Comparison of ENCODE assay signal across 7 cellular contexts in genomic region chr9:15427723-15428122, GRCh38. TPM values are rescaled to one million over a fixed set of nuclear protein-coding genes. Genes with fewer than 3 reads are reported as not detected.
DNase-seq lines count a peak whose midpoint lies in the region; ATAC-seq, FAIRE-seq and TF ChIP-seq lines count a peak whose summit lies in the region.
"Not testable (repeated sequence)": the region's sequence is repeated elsewhere in the genome, so short reads cannot be mapped to it uniquely, and the experiment has no call there.

No MANE protein-coding gene starts in this region.

- not testable (repeated sequence) for TF ChIP-seq CTCF in CD14-positive monocyte (IDR thresholded peaks at IDR 0.05); HepG2 (CRISPR knock-in tag; IDR thresholded peaks at IDR 0.05)

- H3K9ac ChIP-seq in HepG2 (ENCODE audit: insufficient read depth, low read depth, low read length) = not testable (repeated sequence)

- 93% methylated on average over 7 of the region's 7 CpGs for WGBS in HepG2 (ENCODE audit: low lambda C conversion rate)

- in situ Hi-C loops in HepG2 (cut with HindIII; ENCODE audit: extremely low pct_ligation_motif_present, low pct_unique_long_range_greater_than_20kb) = not testable (repeated sequence)

- H3K4me1 Mint-ChIP-seq in CD14-positive monocyte (peaks cover 81% of the 10 kb centered on the region), T-helper 17 cell (peaks cover 46% of the 10 kb centered on the region)
- peaks cover 64% of the 10 kb centered on the region for H3K4me1 Mint-ChIP-seq in activated T-helper 1 cell treated with anti-CD3 and anti-CD28 coated beads, Interleukin-12 subunit alpha, Interleukin-12 subunit beta, Interleukin-2, Interleukin-4 antibody, amounts not matched to agents 30 ng/mL and 10 ng/mL and 1 ng/mL, durations not matched to agents 14 hours and 24 hours and 36 hours (ENCODE audit: low read depth)
- H3K4me1 Mint-ChIP-seq in dendritic cell treated with granulocyte-macrophage colony-stimulating factor and Interleukin-4, amounts not matched to agents 40 ng/mL and 50 ng/mL, for 4 days (ENCODE audit: low read depth) = peaks cover 68% of the 10 kb centered on the region

- FAIRE-seq in HepG2 (lab: Jason Lieb, UNC) = not testable (repeated sequence)

- H3K27me3 Mint-ChIP-seq in CD14-positive monocyte (ENCODE audit: low read depth in 3 of 3); T-helper 17 cell; activated T-helper 1 cell treated with anti-CD3 and anti-CD28 coated beads, Interleukin-12 subunit alpha, Interleukin-12 subunit beta, Interleukin-2, Interleukin-4 antibody, amounts not matched to agents 30 ng/mL and 10 ng/mL and 1 ng/mL, durations not matched to agents 14 hours and 24 hours and 36 hours (ENCODE audit: insufficient read depth); dendritic cell treated with granulocyte-macrophage colony-stimulating factor and Interleukin-4, amounts not matched to agents 40 ng/mL and 50 ng/mL, for 4 days: not testable (repeated sequence)

- BruUV-seq in HepG2 (replicated peaks; lab: Mats Ljungman, UMichigan) = not testable (repeated sequence)

- not testable (repeated sequence) for H3K27ac ChIP-seq in HepG2 (ENCODE audit: extremely low read length, insufficient read depth, low read length)

- TF ChIP-seq RAD21 in HepG2 (CRISPR knock-in tag; IDR thresholded peaks at IDR 0.05) = not testable (repeated sequence)

- not testable (repeated sequence) for ATAC-seq in T-helper 17 cell, HepG2

- not testable (repeated sequence) for TF ChIP-seq POLR2A in HepG2 (IDR thresholded peaks at IDR 0.05; ENCODE audit: insufficient read depth in 1 of 2, low read depth in 2 of 2, low read length in 2 of 2)

- peak overlapping the region; percentile 75 to 91 (median 83) for H3K27ac Mint-ChIP-seq in CD14-positive monocyte
- peak overlapping the region; percentile 88 for H3K27ac Mint-ChIP-seq in T-helper 17 cell
- peak overlapping the region; percentile 10 for H3K27ac Mint-ChIP-seq in activated T-helper 1 cell treated with anti-CD3 and anti-CD28 coated beads, Interleukin-12 subunit alpha, Interleukin-12 subunit beta, Interleukin-2, Interleukin-4 antibody, amounts not matched to agents 30 ng/mL and 10 ng/mL and 1 ng/mL, durations not matched to agents 14 hours and 24 hours and 36 hours
- peak overlapping the region; percentile 37 for H3K27ac Mint-ChIP-seq in dendritic cell treated with granulocyte-macrophage colony-stimulating factor and Interleukin-4, amounts not matched to agents 40 ng/mL and 50 ng/mL, for 4 days

- peaks cover 1 to 32% of the 10 kb centered on the region in 2 experiments; a peak in 4 of 5 replicates for H3K36me3 ChIP-seq in HepG2 (replicated peaks in 1 of 2; ENCODE audit: control insufficient read depth in 1 of 2, insufficient read depth in 2 of 2, low read length in 2 of 2)

- peaks cover 63% of the 10 kb centered on the region for H3K79me2 ChIP-seq in HepG2 (ENCODE audit: insufficient read depth, low read length)

- peak overlapping the region; percentile 12; the same call in 1 of the 2 replicates for H3K4me2 ChIP-seq in HepG2 (ENCODE audit: low read depth, low read length)

- not testable (repeated sequence) for H3K9me3 ChIP-seq in T-helper 17 cell (ENCODE audit: control insufficient read depth, low read length, poor library complexity, severe bottlenecking); HepG2 (ENCODE audit: low read length)

- H2AFZ ChIP-seq in HepG2 (ENCODE audit: low read length) = not testable (repeated sequence)

- not testable (repeated sequence) for H3K4me3 ChIP-seq in HepG2 (replicated peaks in 1 of 3; ENCODE audit: insufficient read depth in 1 of 3, low read depth in 2 of 3, low read length in 3 of 3)

- H3K27me3 ChIP-seq in HepG2 (ENCODE audit: control insufficient read depth in 1 of 2, insufficient read depth in 2 of 2, low read length in 2 of 2) = not testable (repeated sequence)

- CTCF ChIA-PET in HepG2 (lab: Yijun Ruan, JAX; ENCODE audit: low intra/inter-chr PET ratio, low total read pairs) = not testable (repeated sequence)

- intact Hi-C loops in CD14-positive monocyte (cut with micrococcal nuclease) = loop anchor here in 1 of 2 donors (10.0 kb wide), 1 partner anchor 87 kb away; the partner anchor contains the start of gene PSIP1
- intact Hi-C loops in activated T-helper 1 cell treated with anti-CD3 and anti-CD28 coated beads, Interleukin-12 subunit alpha, Interleukin-12 subunit beta, Interleukin-2, Interleukin-4 antibody, amounts not matched to agents 30 ng/mL and 10 ng/mL and 1 ng/mL, durations not matched to agents 14 hours and 24 hours and 36 hours (cut with micrococcal nuclease) = loop anchor here (10.0 kb wide), 1 partner anchor 433 kb away; no protein-coding TSS in a partner anchor
- intact Hi-C loops in dendritic cell treated with granulocyte-macrophage colony-stimulating factor and Interleukin-4, amounts not matched to agents 40 ng/mL and 50 ng/mL, for 4 days (cut with micrococcal nuclease); HepG2 (cut with micrococcal nuclease; ENCODE audit: unreplicated experiment): not testable (repeated sequence)

- H4K20me1 ChIP-seq in HepG2 (ENCODE audit: insufficient read depth, low read length) = not testable (repeated sequence)

- DNase-seq in CD14-positive monocyte (ENCODE audit: low spot score); T-helper 17 cell; activated T-helper 1 cell treated with anti-CD3 and anti-CD28 coated beads, Interleukin-12 subunit alpha, Interleukin-12 subunit beta, Interleukin-2, Interleukin-4 antibody, amounts not matched to agents 30 ng/mL and 10 ng/mL and 1 ng/mL, durations not matched to agents 14 hours and 24 hours and 36 hours (ENCODE audit: low spot score); HepG2 (ENCODE audit: low spot score): not testable (repeated sequence)
- DNase-seq in LHCN-M2 (ENCODE audit: low read depth) (peak; percentile 15), MV-4-11 (lab: John Stamatoyannopoulos, UW) (peak; percentile 70)

- H3K36me3 Mint-ChIP-seq in CD14-positive monocyte = peaks cover 26 to 36% of the 10 kb centered on the region in 2 donors
- peaks cover 11% of the 10 kb centered on the region for H3K36me3 Mint-ChIP-seq in T-helper 17 cell (ENCODE audit: low read depth)
- peaks cover 44% of the 10 kb centered on the region for H3K36me3 Mint-ChIP-seq in activated T-helper 1 cell treated with anti-CD3 and anti-CD28 coated beads, Interleukin-12 subunit alpha, Interleukin-12 subunit beta, Interleukin-2, Interleukin-4 antibody, amounts not matched to agents 30 ng/mL and 10 ng/mL and 1 ng/mL, durations not matched to agents 14 hours and 24 hours and 36 hours (ENCODE audit: low read depth)
- peaks cover 54% of the 10 kb centered on the region for H3K36me3 Mint-ChIP-seq in dendritic cell treated with granulocyte-macrophage colony-stimulating factor and Interleukin-4, amounts not matched to agents 40 ng/mL and 50 ng/mL, for 4 days (ENCODE audit: low read depth)

- H3K9me3 Mint-ChIP-seq in CD14-positive monocyte; activated T-helper 1 cell treated with anti-CD3 and anti-CD28 coated beads, Interleukin-12 subunit alpha, Interleukin-12 subunit beta, Interleukin-2, Interleukin-4 antibody, amounts not matched to agents 30 ng/mL and 10 ng/mL and 1 ng/mL, durations not matched to agents 14 hours and 24 hours and 36 hours; dendritic cell treated with granulocyte-macrophage colony-stimulating factor and Interleukin-4, amounts not matched to agents 40 ng/mL and 50 ng/mL, for 4 days: not testable (repeated sequence)

- POLR2A ChIA-PET in HepG2 (lab: Yijun Ruan, JAX) = not testable (repeated sequence)

- peaks cover 51% of the 10 kb centered on the region for H3K4me1 ChIP-seq in HepG2 (ENCODE audit: insufficient read depth, low read length)

- not testable (repeated sequence) for TF ChIP-seq EP300 in HepG2 (IDR thresholded peaks at IDR 0.05; ENCODE audit: low read depth in 2 of 2, low read length in 2 of 2); HepG2 (CRISPR knock-in tag; IDR thresholded peaks at IDR 0.05; ENCODE audit: borderline replicate concordance)

- peak overlapping the region; percentile 1 to 69 for H3K4me3 Mint-ChIP-seq in CD14-positive monocyte
- not testable (repeated sequence) for H3K4me3 Mint-ChIP-seq in T-helper 17 cell; activated T-helper 1 cell treated with anti-CD3 and anti-CD28 coated beads, Interleukin-12 subunit alpha, Interleukin-12 subunit beta, Interleukin-2, Interleukin-4 antibody, amounts not matched to agents 30 ng/mL and 10 ng/mL and 1 ng/mL, durations not matched to agents 14 hours and 24 hours and 36 hours; dendritic cell treated with granulocyte-macrophage colony-stimulating factor and Interleukin-4, amounts not matched to agents 40 ng/mL and 50 ng/mL, for 4 days

RNA-seq across cellular contexts. Expression of gene SNAPC3, which starts 5.0 kb away (rescaled TPM):
- 10 to 100 TPM; 10.9 to 14.3 TPM for polyA plus RNA-seq in CD14-positive monocyte
- total RNA-seq in LHCN-M2 (2014; rRNA removed) = 41.0 and 42.3 TPM in 2 replicates
- polyA plus RNA-seq in LHCN-M2 (2012) = 15.7 TPM
- total RNA-seq in T-helper 17 cell = 10 to 100 TPM in 1 of 2 donors, 1 to 10 TPM in 1; 9.1 to 12.0 TPM
- 27.1 and 30.5 TPM in 2 replicates for total RNA-seq in activated T-helper 1 cell treated with anti-CD3 and anti-CD28 coated beads, Interleukin-12 subunit alpha, Interleukin-12 subunit beta, Interleukin-2, Interleukin-4 antibody, amounts not matched to agents 30 ng/mL and 10 ng/mL and 1 ng/mL, durations not matched to agents 14 hours and 24 hours and 36 hours
- 25.5 and 25.6 TPM in 2 replicates for total RNA-seq in HepG2 (2016; rRNA removed; fragmentation: Illumina TruSeq; extraction: Trizol)
- total RNA-seq in HepG2 (2016; cell fraction: cytosol; rRNA removed; fragmentation: Illumina TruSeq; extraction: Trizol; ENCODE audit: low read depth) = 3.6 and 4.5 TPM in 2 replicates
- total RNA-seq in HepG2 (2016; cell fraction: insoluble cytoplasmic fraction; rRNA removed; fragmentation: Illumina TruSeq; extraction: Trizol) = 24.0 and 25.0 TPM in 2 replicates
- total RNA-seq in HepG2 (2016; cell fraction: membrane; rRNA removed; fragmentation: Illumina TruSeq; extraction: Trizol) = 8.1 and 9.1 TPM in 2 replicates
- total RNA-seq in HepG2 (2016; cell fraction: nucleus; rRNA removed; fragmentation: Illumina TruSeq; extraction: Trizol) = 39.1 TPM in 2 replicates
- 20.8 and 26.0 TPM in 2 replicates for polyA plus RNA-seq in HepG2 (2011; rRNA removed)
- polyA plus RNA-seq in HepG2 (2011; cell fraction: cytosol; rRNA removed) = 11.3 and 14.4 TPM in 2 replicates
- polyA plus RNA-seq in HepG2 (2011; cell fraction: nucleus; rRNA removed) = 28.8 and 32.5 TPM in 2 replicates
- polyA plus RNA-seq in HepG2 (2012) = 17.5 and 20.8 TPM in 2 replicates
- 2.1 and 2.3 TPM in 2 replicates for polyA plus RNA-seq in HepG2 (2016; cell fraction: cytosol; fragmentation: Illumina TruSeq; extraction: Trizol; ENCODE audit: low read depth)
- polyA plus RNA-seq in HepG2 (2016; cell fraction: insoluble cytoplasmic fraction; fragmentation: Illumina TruSeq; extraction: Trizol; ENCODE audit: low read depth) = 25.8 and 27.1 TPM in 2 replicates
- 4.4 and 4.9 TPM in 2 replicates for polyA plus RNA-seq in HepG2 (2016; cell fraction: membrane; fragmentation: Illumina TruSeq; extraction: Trizol; ENCODE audit: low read depth)
- polyA plus RNA-seq in HepG2 (2016; cell fraction: nucleus; fragmentation: Illumina TruSeq; extraction: Trizol; ENCODE audit: insufficient read depth, low read depth) = 32.4 and 33.8 TPM in 2 replicates
- polyA minus RNA-seq in HepG2 (2011; rRNA and poly(A)+ RNA removed; ENCODE audit: low replicate concordance) = 8.8 and 12.1 TPM in 2 replicates
- polyA minus RNA-seq in HepG2 (2011; cell fraction: cytosol; rRNA and poly(A)+ RNA removed) = 14.5 and 18.6 TPM in 2 replicates
- 72.5 and 83.2 TPM in 2 replicates for polyA minus RNA-seq in HepG2 (2011; cell fraction: nucleus; rRNA and poly(A)+ RNA removed)

Comparison
In these comparisons a context has a peak if more than half of its experiments do, and no peak if none do; other contexts are left out.
1. H3K27ac Mint-ChIP-seq: peak in every context shown above with its lines; median percentile 88 in T-helper 17 cell; 83 in CD14-positive monocyte; 37 in dendritic cell treated with granulocyte-macrophage colony-stimulating factor and Interleukin-4, amounts not matched to agents 40 ng/mL and 50 ng/mL, for 4 days; 10 in activated T-helper 1 cell treated with anti-CD3 and anti-CD28 coated beads, Interleukin-12 subunit alpha, Interleukin-12 subunit beta, Interleukin-2, Interleukin-4 antibody, amounts not matched to agents 30 ng/mL and 10 ng/mL and 1 ng/mL, durations not matched to agents 14 hours and 24 hours and 36 hours.